In the genomic region with DNA sequence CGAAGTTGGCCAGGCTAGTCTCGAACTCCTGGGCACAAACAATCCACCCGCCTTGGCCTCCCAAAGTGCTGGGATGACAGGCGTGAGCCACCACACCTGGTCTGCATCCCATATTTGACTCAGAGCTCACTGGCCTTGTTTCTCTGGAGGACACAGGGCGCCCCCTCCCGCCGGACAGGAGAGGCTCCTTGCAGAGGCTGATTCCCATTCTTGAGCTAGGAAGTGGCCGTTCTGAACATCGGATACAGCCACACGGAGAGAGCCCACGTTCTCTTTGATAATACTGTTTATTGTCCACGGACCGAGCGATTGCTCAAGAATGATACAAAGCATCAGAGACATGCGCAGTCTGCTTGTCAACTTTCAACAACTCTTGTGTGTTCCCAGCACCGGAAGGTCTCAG, we compare ENCODE assay signal across 2 cellular contexts.
TF ChIP-seq lines count a peak whose summit lies in the region.

No MANE protein-coding gene starts in this region.

TF ChIP-seq in K562, 482 proteins besides CTCF, POLR2A, EP300 and RAD21 (continues in another document):
- TF ChIP-seq ZNF224 (CRISPR knock-in tag; IDR thresholded peaks at IDR 0.05) (no peak), RCOR1 (IDR thresholded peaks at IDR 0.05; ENCODE audit: borderline replicate concordance in 1 of 2, low read depth in 2 of 2, low read length in 2 of 2) (peak in 1 of 2 experiments; percentile 40; a peak in 1 of 4 replicates), CBFB (CRISPR knock-in tag; IDR thresholded peaks at IDR 0.05) (no peak), FOXK2 (conservative IDR thresholded peaks at IDR 0.05 in 1 of 2, IDR thresholded peaks at IDR 0.05 in 1 of 2; ENCODE audit: low read depth in 2 of 2) (0 out of 4 replicates have a peak, but pooled peaks of 1 of the 2 experiments have one; percentile 25), FOSL1 (tag; conservative IDR thresholded peaks at IDR 0.05) (0 out of 2 replicates have a peak, but pooled peaks have one; percentile 24), ETV5 (CRISPR knock-in tag; IDR thresholded peaks at IDR 0.05; ENCODE audit: low read depth) (peak; percentile 37; the same call in 1 of the 2 replicates), NR1H2 (CRISPR knock-in tag; IDR thresholded peaks at IDR 0.05) (no peak), SMC3 (conservative IDR thresholded peaks at IDR 0.05; ENCODE audit: insufficient read depth, low read depth, low read length) (0 out of 2 replicates have a peak, but pooled peaks have one; percentile 35), CEBPG (CRISPR knock-in tag; IDR thresholded peaks at IDR 0.05) (no peak), CEBPG (tag; conservative IDR thresholded peaks at IDR 0.05 in 1 of 2, IDR thresholded peaks at IDR 0.05 in 1 of 2) (peak in 1 of 2 experiments; percentile 18; a peak in 1 of 4 replicates), NFRKB (IDR thresholded peaks at IDR 0.05; ENCODE audit: low read depth) (no peak), JUND (IDR thresholded peaks at IDR 0.05; ENCODE audit: borderline replicate concordance, low read depth, low read length) (0 out of 2 replicates have a peak, but pooled peaks have one; percentile 26), JUND (tag; IDR thresholded peaks at IDR 0.05; ENCODE audit: borderline replicate concordance, low read depth, low read length) (no peak), CTBP1 (IDR thresholded peaks at IDR 0.05; ENCODE audit: borderline replicate concordance) (peak; percentile 71; the same call in 1 of the 2 replicates), RB1 (IDR thresholded peaks at IDR 0.05; ENCODE audit: low read depth) (peak; percentile 59; the same call in 1 of the 2 replicates), ATF1 (CRISPR knock-in tag; IDR thresholded peaks at IDR 0.05) (no peak), ATF1 (tag; IDR thresholded peaks at IDR 0.05) (0 out of 2 replicates have a peak, but pooled peaks have one; percentile 12), KAT7 (CRISPR knock-in tag; IDR thresholded peaks at IDR 0.05; ENCODE audit: borderline replicate concordance) (no peak), LCOR (CRISPR knock-in tag; IDR thresholded peaks at IDR 0.05) (0 out of 2 replicates have a peak, but pooled peaks have one; percentile 34)
- TF ChIP-seq, protein P1, sequence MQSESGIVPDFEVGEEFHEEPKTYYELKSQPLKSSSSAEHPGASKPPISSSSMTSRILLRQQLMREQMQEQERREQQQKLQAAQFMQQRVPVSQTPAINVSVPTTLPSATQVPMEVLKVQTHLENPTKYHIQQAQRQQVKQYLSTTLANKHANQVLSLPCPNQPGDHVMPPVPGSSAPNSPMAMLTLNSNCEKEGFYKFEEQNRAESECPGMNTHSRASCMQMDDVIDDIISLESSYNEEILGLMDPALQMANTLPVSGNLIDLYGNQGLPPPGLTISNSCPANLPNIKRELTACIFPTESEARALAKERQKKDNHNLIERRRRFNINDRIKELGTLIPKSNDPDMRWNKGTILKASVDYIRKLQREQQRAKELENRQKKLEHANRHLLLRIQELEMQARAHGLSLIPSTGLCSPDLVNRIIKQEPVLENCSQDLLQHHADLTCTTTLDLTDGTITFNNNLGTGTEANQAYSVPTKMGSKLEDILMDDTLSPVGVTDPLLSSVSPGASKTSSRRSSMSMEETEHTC (IDR thresholded peaks at IDR 0.05) = no peak
- TF ChIP-seq, protein P2, sequence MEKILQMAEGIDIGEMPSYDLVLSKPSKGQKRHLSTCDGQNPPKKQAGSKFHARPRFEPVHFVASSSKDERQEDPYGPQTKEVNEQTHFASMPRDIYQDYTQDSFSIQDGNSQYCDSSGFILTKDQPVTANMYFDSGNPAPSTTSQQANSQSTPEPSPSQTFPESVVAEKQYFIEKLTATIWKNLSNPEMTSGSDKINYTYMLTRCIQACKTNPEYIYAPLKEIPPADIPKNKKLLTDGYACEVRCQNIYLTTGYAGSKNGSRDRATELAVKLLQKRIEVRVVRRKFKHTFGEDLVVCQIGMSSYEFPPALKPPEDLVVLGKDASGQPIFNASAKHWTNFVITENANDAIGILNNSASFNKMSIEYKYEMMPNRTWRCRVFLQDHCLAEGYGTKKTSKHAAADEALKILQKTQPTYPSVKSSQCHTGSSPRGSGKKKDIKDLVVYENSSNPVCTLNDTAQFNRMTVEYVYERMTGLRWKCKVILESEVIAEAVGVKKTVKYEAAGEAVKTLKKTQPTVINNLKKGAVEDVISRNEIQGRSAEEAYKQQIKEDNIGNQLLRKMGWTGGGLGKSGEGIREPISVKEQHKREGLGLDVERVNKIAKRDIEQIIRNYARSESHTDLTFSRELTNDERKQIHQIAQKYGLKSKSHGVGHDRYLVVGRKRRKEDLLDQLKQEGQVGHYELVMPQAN (IDR thresholded peaks at IDR 0.05; ENCODE audit: borderline replicate concordance) = no peak
- TF ChIP-seq, protein P3, sequence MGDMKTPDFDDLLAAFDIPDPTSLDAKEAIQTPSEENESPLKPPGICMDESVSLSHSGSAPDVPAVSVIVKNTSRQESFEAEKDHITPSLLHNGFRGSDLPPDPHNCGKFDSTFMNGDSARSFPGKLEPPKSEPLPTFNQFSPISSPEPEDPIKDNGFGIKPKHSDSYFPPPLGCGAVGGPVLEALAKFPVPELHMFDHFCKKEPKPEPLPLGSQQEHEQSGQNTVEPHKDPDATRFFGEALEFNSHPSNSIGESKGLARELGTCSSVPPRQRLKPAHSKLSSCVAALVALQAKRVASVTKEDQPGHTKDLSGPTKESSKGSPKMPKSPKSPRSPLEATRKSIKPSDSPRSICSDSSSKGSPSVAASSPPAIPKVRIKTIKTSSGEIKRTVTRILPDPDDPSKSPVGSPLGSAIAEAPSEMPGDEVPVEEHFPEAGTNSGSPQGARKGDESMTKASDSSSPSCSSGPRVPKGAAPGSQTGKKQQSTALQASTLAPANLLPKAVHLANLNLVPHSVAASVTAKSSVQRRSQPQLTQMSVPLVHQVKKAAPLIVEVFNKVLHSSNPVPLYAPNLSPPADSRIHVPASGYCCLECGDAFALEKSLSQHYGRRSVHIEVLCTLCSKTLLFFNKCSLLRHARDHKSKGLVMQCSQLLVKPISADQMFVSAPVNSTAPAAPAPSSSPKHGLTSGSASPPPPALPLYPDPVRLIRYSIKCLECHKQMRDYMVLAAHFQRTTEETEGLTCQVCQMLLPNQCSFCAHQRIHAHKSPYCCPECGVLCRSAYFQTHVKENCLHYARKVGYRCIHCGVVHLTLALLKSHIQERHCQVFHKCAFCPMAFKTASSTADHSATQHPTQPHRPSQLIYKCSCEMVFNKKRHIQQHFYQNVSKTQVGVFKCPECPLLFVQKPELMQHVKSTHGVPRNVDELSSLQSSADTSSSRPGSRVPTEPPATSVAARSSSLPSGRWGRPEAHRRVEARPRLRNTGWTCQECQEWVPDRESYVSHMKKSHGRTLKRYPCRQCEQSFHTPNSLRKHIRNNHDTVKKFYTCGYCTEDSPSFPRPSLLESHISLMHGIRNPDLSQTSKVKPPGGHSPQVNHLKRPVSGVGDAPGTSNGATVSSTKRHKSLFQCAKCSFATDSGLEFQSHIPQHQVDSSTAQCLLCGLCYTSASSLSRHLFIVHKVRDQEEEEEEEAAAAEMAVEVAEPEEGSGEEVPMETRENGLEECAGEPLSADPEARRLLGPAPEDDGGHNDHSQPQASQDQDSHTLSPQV (IDR thresholded peaks at IDR 0.05) = no peak

TF ChIP-seq in HepG2, 621 proteins besides CTCF, POLR2A, EP300 and RAD21 (continues in another document):
- TF ChIP-seq ZNF598 (CRISPR knock-in tag; IDR thresholded peaks at IDR 0.05; ENCODE audit: borderline replicate concordance) = peak; percentile 53; the same call in 1 of the 2 replicates
- TF ChIP-seq ZNF20 (CRISPR knock-in tag; IDR thresholded peaks at IDR 0.05) = no peak
- peak; percentile 18; the same call in 1 of the 2 replicates for TF ChIP-seq SAP130 (CRISPR knock-in tag; IDR thresholded peaks at IDR 0.05; ENCODE audit: low read depth)
- peak; percentile 76 for TF ChIP-seq STAG1 (CRISPR knock-in tag; IDR thresholded peaks at IDR 0.05)
- no peak for TF ChIP-seq KDM3A (CRISPR knock-in tag; IDR thresholded peaks at IDR 0.05; ENCODE audit: low read depth)
- 0 out of 2 replicates have a peak, but pooled peaks have one; percentile 42 for TF ChIP-seq CEBPB (IDR thresholded peaks at IDR 0.05; ENCODE audit: borderline replicate concordance, low read depth, low read length)
- TF ChIP-seq MAZ (IDR thresholded peaks at IDR 0.05; ENCODE audit: borderline replicate concordance, low read depth, low read length) = no peak
- TF ChIP-seq MAZ (CRISPR knock-in tag; IDR thresholded peaks at IDR 0.05; ENCODE audit: low read depth) = peak; percentile 49; the same call in 1 of the 2 replicates
- TF ChIP-seq KAT2B (IDR thresholded peaks at IDR 0.05; ENCODE audit: borderline replicate concordance, low read depth, low read length) = no peak
- no peak for TF ChIP-seq JARID2 (CRISPR knock-in tag; IDR thresholded peaks at IDR 0.05; ENCODE audit: insufficient replicate concordance)
- TF ChIP-seq, protein P4, sequence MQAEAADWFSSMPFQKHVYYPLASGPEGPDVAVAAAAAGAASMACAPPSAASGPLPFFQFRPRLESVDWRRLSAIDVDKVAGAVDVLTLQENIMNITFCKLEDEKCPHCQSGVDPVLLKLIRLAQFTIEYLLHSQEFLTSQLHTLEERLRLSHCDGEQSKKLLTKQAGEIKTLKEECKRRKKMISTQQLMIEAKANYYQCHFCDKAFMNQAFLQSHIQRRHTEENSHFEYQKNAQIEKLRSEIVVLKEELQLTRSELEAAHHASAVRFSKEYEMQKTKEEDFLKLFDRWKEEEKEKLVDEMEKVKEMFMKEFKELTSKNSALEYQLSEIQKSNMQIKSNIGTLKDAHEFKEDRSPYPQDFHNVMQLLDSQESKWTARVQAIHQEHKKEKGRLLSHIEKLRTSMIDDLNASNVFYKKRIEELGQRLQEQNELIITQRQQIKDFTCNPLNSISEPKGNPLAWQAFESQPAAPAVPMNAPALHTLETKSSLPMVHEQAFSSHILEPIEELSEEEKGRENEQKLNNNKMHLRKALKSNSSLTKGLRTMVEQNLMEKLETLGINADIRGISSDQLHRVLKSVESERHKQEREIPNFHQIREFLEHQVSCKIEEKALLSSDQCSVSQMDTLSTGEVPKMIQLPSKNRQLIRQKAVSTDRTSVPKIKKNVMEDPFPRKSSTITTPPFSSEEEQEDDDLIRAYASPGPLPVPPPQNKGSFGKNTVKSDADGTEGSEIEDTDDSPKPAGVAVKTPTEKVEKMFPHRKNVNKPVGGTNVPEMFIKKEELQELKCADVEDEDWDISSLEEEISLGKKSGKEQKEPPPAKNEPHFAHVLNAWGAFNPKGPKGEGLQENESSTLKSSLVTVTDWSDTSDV (CRISPR knock-in tag; IDR thresholded peaks at IDR 0.05) = 0 out of 2 replicates have a peak, but pooled peaks have one; percentile 23
- TF ChIP-seq HOXA3 (CRISPR knock-in tag; IDR thresholded peaks at IDR 0.05) = peak; percentile 10; the same call in 1 of the 2 replicates
- TF ChIP-seq, protein P5, sequence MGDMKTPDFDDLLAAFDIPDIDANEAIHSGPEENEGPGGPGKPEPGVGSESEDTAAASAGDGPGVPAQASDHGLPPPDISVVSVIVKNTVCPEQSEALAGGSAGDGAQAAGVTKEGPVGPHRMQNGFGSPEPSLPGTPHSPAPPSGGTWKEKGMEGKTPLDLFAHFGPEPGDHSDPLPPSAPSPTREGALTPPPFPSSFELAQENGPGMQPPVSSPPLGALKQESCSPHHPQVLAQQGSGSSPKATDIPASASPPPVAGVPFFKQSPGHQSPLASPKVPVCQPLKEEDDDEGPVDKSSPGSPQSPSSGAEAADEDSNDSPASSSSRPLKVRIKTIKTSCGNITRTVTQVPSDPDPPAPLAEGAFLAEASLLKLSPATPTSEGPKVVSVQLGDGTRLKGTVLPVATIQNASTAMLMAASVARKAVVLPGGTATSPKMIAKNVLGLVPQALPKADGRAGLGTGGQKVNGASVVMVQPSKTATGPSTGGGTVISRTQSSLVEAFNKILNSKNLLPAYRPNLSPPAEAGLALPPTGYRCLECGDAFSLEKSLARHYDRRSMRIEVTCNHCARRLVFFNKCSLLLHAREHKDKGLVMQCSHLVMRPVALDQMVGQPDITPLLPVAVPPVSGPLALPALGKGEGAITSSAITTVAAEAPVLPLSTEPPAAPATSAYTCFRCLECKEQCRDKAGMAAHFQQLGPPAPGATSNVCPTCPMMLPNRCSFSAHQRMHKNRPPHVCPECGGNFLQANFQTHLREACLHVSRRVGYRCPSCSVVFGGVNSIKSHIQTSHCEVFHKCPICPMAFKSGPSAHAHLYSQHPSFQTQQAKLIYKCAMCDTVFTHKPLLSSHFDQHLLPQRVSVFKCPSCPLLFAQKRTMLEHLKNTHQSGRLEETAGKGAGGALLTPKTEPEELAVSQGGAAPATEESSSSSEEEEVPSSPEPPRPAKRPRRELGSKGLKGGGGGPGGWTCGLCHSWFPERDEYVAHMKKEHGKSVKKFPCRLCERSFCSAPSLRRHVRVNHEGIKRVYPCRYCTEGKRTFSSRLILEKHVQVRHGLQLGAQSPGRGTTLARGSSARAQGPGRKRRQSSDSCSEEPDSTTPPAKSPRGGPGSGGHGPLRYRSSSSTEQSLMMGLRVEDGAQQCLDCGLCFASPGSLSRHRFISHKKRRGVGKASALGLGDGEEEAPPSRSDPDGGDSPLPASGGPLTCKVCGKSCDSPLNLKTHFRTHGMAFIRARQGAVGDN (CRISPR knock-in tag; IDR thresholded peaks at IDR 0.05) = peak; percentile 35
- 0 out of 2 replicates have a peak, but pooled peaks have one; percentile 12 for TF ChIP-seq BCL6 (CRISPR knock-in tag; IDR thresholded peaks at IDR 0.05)
- TF ChIP-seq ZNF207 (IDR thresholded peaks at IDR 0.05; ENCODE audit: borderline replicate concordance) = no peak
- no peak for TF ChIP-seq TRIM24 (CRISPR knock-in tag; IDR thresholded peaks at IDR 0.05)
- TF ChIP-seq NRL (CRISPR knock-in tag; IDR thresholded peaks at IDR 0.05; ENCODE audit: borderline replicate concordance) = 0 out of 2 replicates have a peak, but pooled peaks have one; percentile 60
- peak; percentile 89 for TF ChIP-seq XRCC5 (optimal IDR thresholded peaks at IDR 0.05; ENCODE audit: low read length)
- TF ChIP-seq, protein P6, sequence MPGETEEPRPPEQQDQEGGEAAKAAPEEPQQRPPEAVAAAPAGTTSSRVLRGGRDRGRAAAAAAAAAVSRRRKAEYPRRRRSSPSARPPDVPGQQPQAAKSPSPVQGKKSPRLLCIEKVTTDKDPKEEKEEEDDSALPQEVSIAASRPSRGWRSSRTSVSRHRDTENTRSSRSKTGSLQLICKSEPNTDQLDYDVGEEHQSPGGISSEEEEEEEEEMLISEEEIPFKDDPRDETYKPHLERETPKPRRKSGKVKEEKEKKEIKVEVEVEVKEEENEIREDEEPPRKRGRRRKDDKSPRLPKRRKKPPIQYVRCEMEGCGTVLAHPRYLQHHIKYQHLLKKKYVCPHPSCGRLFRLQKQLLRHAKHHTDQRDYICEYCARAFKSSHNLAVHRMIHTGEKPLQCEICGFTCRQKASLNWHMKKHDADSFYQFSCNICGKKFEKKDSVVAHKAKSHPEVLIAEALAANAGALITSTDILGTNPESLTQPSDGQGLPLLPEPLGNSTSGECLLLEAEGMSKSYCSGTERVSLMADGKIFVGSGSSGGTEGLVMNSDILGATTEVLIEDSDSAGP (CRISPR knock-in tag; IDR thresholded peaks at IDR 0.05; ENCODE audit: borderline replicate concordance) = peak; percentile 38; the same call in 1 of the 2 replicates
- TF ChIP-seq, protein P7, sequence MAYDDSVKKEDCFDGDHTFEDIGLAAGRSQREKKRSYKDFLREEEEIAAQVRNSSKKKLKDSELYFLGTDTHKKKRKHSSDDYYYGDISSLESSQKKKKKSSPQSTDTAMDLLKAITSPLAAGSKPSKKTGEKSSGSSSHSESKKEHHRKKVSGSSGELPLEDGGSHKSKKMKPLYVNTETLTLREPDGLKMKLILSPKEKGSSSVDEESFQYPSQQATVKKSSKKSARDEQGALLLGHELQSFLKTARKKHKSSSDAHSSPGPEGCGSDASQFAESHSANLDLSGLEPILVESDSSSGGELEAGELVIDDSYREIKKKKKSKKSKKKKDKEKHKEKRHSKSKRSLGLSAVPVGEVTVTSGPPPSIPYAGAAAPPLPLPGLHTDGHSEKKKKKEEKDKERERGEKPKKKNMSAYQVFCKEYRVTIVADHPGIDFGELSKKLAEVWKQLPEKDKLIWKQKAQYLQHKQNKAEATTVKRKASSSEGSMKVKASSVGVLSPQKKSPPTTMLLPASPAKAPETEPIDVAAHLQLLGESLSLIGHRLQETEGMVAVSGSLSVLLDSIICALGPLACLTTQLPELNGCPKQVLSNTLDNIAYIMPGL (CRISPR knock-in tag; IDR thresholded peaks at IDR 0.05; ENCODE audit: borderline replicate concordance in 1 of 2, low read depth in 1 of 2) = peak in 1 of 2 experiments; percentile 30; a peak in 1 of 4 replicates
- peak; percentile 16; the same call in 1 of the 2 replicates for TF ChIP-seq CEBPG (CRISPR knock-in tag; IDR thresholded peaks at IDR 0.05)
